Comparison of ENCODE assay signal across 10 cellular contexts in the genomic region with DNA sequence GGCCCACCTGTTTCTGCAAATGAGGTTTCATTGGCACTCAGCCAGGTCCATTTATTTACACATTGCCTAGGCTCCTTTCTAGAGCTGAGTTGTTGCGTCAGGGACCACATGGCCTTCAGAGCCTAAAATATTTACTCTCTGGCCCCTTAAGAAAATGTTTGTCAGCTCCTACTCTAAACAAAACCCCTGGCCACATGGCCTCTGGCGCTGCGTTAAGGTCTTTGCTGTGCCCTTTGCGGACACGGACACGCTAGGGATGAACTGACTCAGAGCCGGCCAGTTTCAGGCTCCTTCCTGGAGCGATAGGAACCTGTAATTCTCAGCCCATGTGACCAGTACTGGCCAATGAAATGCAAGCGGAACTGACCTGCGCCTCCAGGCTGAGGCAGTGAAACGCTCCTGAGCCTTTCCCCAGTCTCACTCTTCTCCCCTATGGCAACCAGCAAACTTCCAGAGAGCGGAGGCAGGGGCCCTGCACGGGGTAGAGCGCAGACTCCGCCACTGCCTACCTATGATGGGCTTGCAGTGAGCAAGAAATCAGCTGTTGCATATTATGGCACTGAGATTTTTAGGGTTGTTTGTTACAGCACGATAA.
DNase-seq lines count a peak whose midpoint lies in the region; ATAC-seq and TF ChIP-seq lines count a peak whose summit lies in the region.
"Had no signal": no experiment of that assay in that cellular context is flagged by ENCODE, and none has a peak within 500 bp of the region (broad histone marks: within the 10 kb centered on the region; RNA-seq: fewer than 3 reads in every experiment).

No MANE protein-coding gene starts in this region.

- intact Hi-C loops in adrenal gland (cut with DNase I): no loop called here
- intact Hi-C loops in lower lobe of right lung (cut with DNase I): no loop called here
- intact Hi-C loops in A673 (cut with micrococcal nuclease; ENCODE audit: unreplicated experiment): no loop called here

- H3K4me3 ChIP-seq in adrenal gland (no peak overlapping the region), lower lobe of right lung (no peak overlapping the region), A673 (ENCODE audit: low read depth, low read length, poor library complexity, severe bottlenecking) (no peak overlapping the region)

- no peak for TF ChIP-seq CTCF in adrenal gland (IDR thresholded peaks at IDR 0.05)
- no peak for TF ChIP-seq CTCF in lower lobe of right lung (IDR thresholded peaks at IDR 0.05)
- no peak for TF ChIP-seq CTCF in A673 (conservative IDR thresholded peaks at IDR 0.05; ENCODE audit: low read depth, low read length)

- no peaks in the 10 kb centered on the region for H3K27me3 ChIP-seq in adrenal gland
- no peaks in the 10 kb centered on the region for H3K27me3 ChIP-seq in lower lobe of right lung (ENCODE audit: low read depth)
- H3K27me3 ChIP-seq in A673 (replicated peaks; ENCODE audit: insufficient read depth, low read depth, low read length, poor library complexity): no peaks in the 10 kb centered on the region

- ATAC-seq in lower lobe of right lung (peak; percentile 92 to 97), HG02798 (IDR thresholded peaks at IDR 0.05; ENCODE audit: poor library complexity, unreplicated experiment) (no peak), HG02970 (IDR thresholded peaks at IDR 0.05; ENCODE audit: low FRiP score, unreplicated experiment) (no peak), GM21529 (IDR thresholded peaks at IDR 0.05; ENCODE audit: unreplicated experiment) (no peak)

- BruUV-seq in A673 (replicated peaks; lab: Mats Ljungman, UMichigan): no TSS peak

- H3K36me3 ChIP-seq in adrenal gland (replicated peaks in 1 of 2) (no peaks in the 10 kb centered on the region), lower lobe of right lung (no peaks in the 10 kb centered on the region), A673 (ENCODE audit: insufficient read depth, low read length, poor library complexity, severe bottlenecking) (no peaks in the 10 kb centered on the region)

- H3K27ac ChIP-seq in adrenal gland: no peak overlapping the region
- peak overlapping the region; percentile 64 for H3K27ac ChIP-seq in lower lobe of right lung
- H3K27ac ChIP-seq in A673 (ENCODE audit: low read depth, low read length, poor library complexity, severe bottlenecking): no peak overlapping the region
- H3K27ac ChIP-seq: HL-60 had no signal

- POLR2A ChIA-PET in A673 (lab: Charles Lee; ENCODE audit: low non-redundant PET): no interaction called here

- WGBS in adrenal gland, 4 donors: 63 to 76% (median 68%) methylated on average over 12 to 16 of the region's 16 CpGs

- no peak for TF ChIP-seq POLR2A in adrenal gland (IDR thresholded peaks at IDR 0.05)

- CTCF ChIA-PET in A673 (lab: Charles Lee): no interaction called here

- H3K4me1 ChIP-seq in adrenal gland (replicated peaks in 1 of 2) (no peaks in the 10 kb centered on the region), lower lobe of right lung (peaks cover 7% of the 10 kb centered on the region), A673 (ENCODE audit: insufficient read depth, low read length, poor library complexity, severe bottlenecking) (no peaks in the 10 kb centered on the region)

- peak; percentile 22 for DNase-seq in CD1c-positive myeloid dendritic cell (ENCODE audit: extremely low spot score)
- peak; percentile 90 for DNase-seq in NCI-H1092 (lab: John Stamatoyannopoulos, UW)
- peak in 4 of 7 donors; percentile 24 to 73 (median 32) for DNase-seq in adrenal gland
- DNase-seq in lower lobe of right lung: peak; percentile 80
- DNase-seq in A673 (ENCODE audit: low spot score): no peak
- DNase-seq: CD4-positive, alpha-beta T cell had no signal

- no peaks in the 10 kb centered on the region for H3K9me3 ChIP-seq in adrenal gland (replicated peaks in 1 of 3)
- no peaks in the 10 kb centered on the region for H3K9me3 ChIP-seq in lower lobe of right lung
- no peaks in the 10 kb centered on the region for H3K9me3 ChIP-seq in A673 (ENCODE audit: low read depth, low read length, poor library complexity, severe bottlenecking)

Comparison
In these comparisons a context has a peak if more than half of its experiments do, and no peak if none do; other contexts are left out.
1. ATAC-seq: peak in lower lobe of right lung (2 of 2); none in HG02798 (single experiment), HG02970 (single experiment) and GM21529 (single experiment).